Comparison of ENCODE assay signal across 19 cellular contexts in genomic region chr9:34524349-34524748, GRCh38. TPM values are rescaled to one million over a fixed set of nuclear protein-coding genes. Genes with fewer than 3 reads are reported as not detected.
A peak's percentile ranks its signal among the peaks of the same experiment; 100 is the strongest.
DNase-seq lines count a peak whose midpoint lies in the region; ATAC-seq and TF ChIP-seq lines count a peak whose summit lies in the region.
"Had no signal": no experiment of that assay in that cellular context is flagged by ENCODE, and none has a peak within 500 bp of the region (broad histone marks: within the 10 kb centered on the region; RNA-seq: fewer than 3 reads in every experiment).

No MANE protein-coding gene starts in this region.

- DNase-seq in activated CD8-positive, alpha-beta memory T cell treated with anti-CD3 and anti-CD28 coated beads, Interleukin-2, amount 50 U/mL, for 48 hours: peak; percentile 20
- DNase-seq in activated CD8-positive, alpha-beta memory T cell treated with anti-CD3 and anti-CD28 coated beads, Interleukin-2, amount 50 U/mL, for 4 hours: no peak
- no peak for DNase-seq in stimulated activated naive CD8-positive, alpha-beta T cell treated with anti-CD3 and anti-CD28 coated beads, Interleukin-15, amount 100 ng/mL, for 72 hours
- DNase-seq in choroid plexus epithelial cell (ENCODE audit: low read depth) (peak; percentile 40), lower lobe of right lung (no peak), CD1c-positive myeloid dendritic cell (ENCODE audit: extremely low spot score) (no peak), ecto neural progenitor cell (ENCODE audit: low spot score) (no peak)
- DNase-seq: 8988T; ACHN; CD4-positive, alpha-beta memory T cell; COR-L47; DMS153; DND-41; GDM1; GOT3; H9; HFFc6 had no signal

- H3K4me3 Mint-ChIP-seq in stimulated activated naive CD8-positive, alpha-beta T cell treated with anti-CD3 and anti-CD28 coated beads, Interleukin-15, Interleukin-2, amounts not matched to agents 100 ng/mL and 50 ng/mL, for 24 hours: peak overlapping the region; percentile 27
- H3K4me3 Mint-ChIP-seq in stimulated activated naive CD8-positive, alpha-beta T cell treated with anti-CD3 and anti-CD28 coated beads, Interleukin-15, amount 100 ng/mL, for 72 hours: no peak overlapping the region
- H3K4me3 Mint-ChIP-seq: HFFc6 had no signal

- no peak overlapping the region for H3K27ac ChIP-seq in lower lobe of right lung
- H3K27ac ChIP-seq: BLaER1 treated with 17β-estradiol and CSF1 and Interleukin-3, amounts not matched to agents 10 nM and 100 nM had no signal

- H3K4me1 ChIP-seq in lower lobe of right lung: peaks cover 9% of the 10 kb centered on the region

- peaks cover 29% of the 10 kb centered on the region for H3K4me1 Mint-ChIP-seq in stimulated activated naive CD8-positive, alpha-beta T cell treated with anti-CD3 and anti-CD28 coated beads, Interleukin-15, Interleukin-2, amounts not matched to agents 100 ng/mL and 50 ng/mL, for 24 hours (ENCODE audit: low read depth)
- H3K4me1 Mint-ChIP-seq in stimulated activated naive CD8-positive, alpha-beta T cell treated with anti-CD3 and anti-CD28 coated beads, Interleukin-15, amount 100 ng/mL, for 72 hours: peaks cover 24% of the 10 kb centered on the region

- H3K9me3 ChIP-seq in lower lobe of right lung: no peaks in the 10 kb centered on the region
- H3K9me3 ChIP-seq: BLaER1 treated with 17β-estradiol and CSF1 and Interleukin-3, amounts not matched to agents 10 nM and 100 nM had no signal

- H3K9me3 Mint-ChIP-seq in stimulated activated naive CD8-positive, alpha-beta T cell treated with anti-CD3 and anti-CD28 coated beads, Interleukin-15, Interleukin-2, amounts not matched to agents 100 ng/mL and 50 ng/mL, for 24 hours: no peaks in the 10 kb centered on the region
- no peaks in the 10 kb centered on the region for H3K9me3 Mint-ChIP-seq in stimulated activated naive CD8-positive, alpha-beta T cell treated with anti-CD3 and anti-CD28 coated beads, Interleukin-15, amount 100 ng/mL, for 72 hours
- H3K9me3 Mint-ChIP-seq: CD4-positive, alpha-beta memory T cell; H9; HFFc6 had no signal

- H3K27me3 Mint-ChIP-seq in stimulated activated naive CD8-positive, alpha-beta T cell treated with anti-CD3 and anti-CD28 coated beads, Interleukin-15, Interleukin-2, amounts not matched to agents 100 ng/mL and 50 ng/mL, for 24 hours: peaks cover 34% of the 10 kb centered on the region
- H3K27me3 Mint-ChIP-seq in stimulated activated naive CD8-positive, alpha-beta T cell treated with anti-CD3 and anti-CD28 coated beads, Interleukin-15, amount 100 ng/mL, for 72 hours: peaks cover 45% of the 10 kb centered on the region

- no peak overlapping the region for H3K4me3 ChIP-seq in choroid plexus epithelial cell (ENCODE audit: low read depth, low read length)
- no peak overlapping the region for H3K4me3 ChIP-seq in lower lobe of right lung
- H3K4me3 ChIP-seq: BLaER1 treated with 17β-estradiol and CSF1 and Interleukin-3, amounts not matched to agents 10 nM and 100 nM had no signal

- no peaks in the 10 kb centered on the region for H3K27me3 ChIP-seq in lower lobe of right lung (ENCODE audit: low read depth)

- no peak for ATAC-seq in stimulated activated naive CD8-positive, alpha-beta T cell treated with anti-CD3 and anti-CD28 coated beads, Interleukin-15, amount 100 ng/mL, for 72 hours
- ATAC-seq in lower lobe of right lung: no peak

- no peak overlapping the region for H3K27ac Mint-ChIP-seq in stimulated activated naive CD8-positive, alpha-beta T cell treated with anti-CD3 and anti-CD28 coated beads, Interleukin-15, Interleukin-2, amounts not matched to agents 100 ng/mL and 50 ng/mL, for 24 hours
- no peak overlapping the region for H3K27ac Mint-ChIP-seq in stimulated activated naive CD8-positive, alpha-beta T cell treated with anti-CD3 and anti-CD28 coated beads, Interleukin-15, amount 100 ng/mL, for 72 hours
- H3K27ac Mint-ChIP-seq: H9, HFFc6 had no signal

- H3K36me3 ChIP-seq in lower lobe of right lung: no peaks in the 10 kb centered on the region
- H3K36me3 ChIP-seq: BLaER1 treated with 17β-estradiol and CSF1 and Interleukin-3, amounts not matched to agents 10 nM and 100 nM had no signal

- no peak for TF ChIP-seq CTCF in choroid plexus epithelial cell (conservative IDR thresholded peaks at IDR 0.05; ENCODE audit: low read depth, low read length)
- TF ChIP-seq CTCF in lower lobe of right lung (IDR thresholded peaks at IDR 0.05): no peak

- intact Hi-C loops in lower lobe of right lung (cut with DNase I): no loop called here

- no peaks in the 10 kb centered on the region for H3K36me3 Mint-ChIP-seq in stimulated activated naive CD8-positive, alpha-beta T cell treated with anti-CD3 and anti-CD28 coated beads, Interleukin-15, Interleukin-2, amounts not matched to agents 100 ng/mL and 50 ng/mL, for 24 hours (ENCODE audit: low read depth)
- H3K36me3 Mint-ChIP-seq: CD4-positive, alpha-beta memory T cell had no signal

RNA-seq across cellular contexts. Expression of gene ENHO, which starts 1.6 kb away (rescaled TPM):
- 0.59 TPM for total RNA-seq in lower lobe of right lung
- total RNA-seq: CD4-positive, alpha-beta memory T cell had no signal

Comparison
In these comparisons a context has a peak if more than half of its experiments do, and no peak if none do; other contexts are left out.
1. DNase-seq: peak in activated CD8-positive, alpha-beta memory T cell treated with anti-CD3 and anti-CD28 coated beads, Interleukin-2, amount 50 U/mL, for 48 hours (single experiment) and choroid plexus epithelial cell (single experiment); none in activated CD8-positive, alpha-beta memory T cell treated with anti-CD3 and anti-CD28 coated beads, Interleukin-2, amount 50 U/mL, for 4 hours (single experiment), stimulated activated naive CD8-positive, alpha-beta T cell treated with anti-CD3 and anti-CD28 coated beads, Interleukin-15, amount 100 ng/mL, for 72 hours (0 of 2), lower lobe of right lung (single experiment), CD1c-positive myeloid dendritic cell (single experiment) and ecto neural progenitor cell (single experiment).